In the genomic region with DNA sequence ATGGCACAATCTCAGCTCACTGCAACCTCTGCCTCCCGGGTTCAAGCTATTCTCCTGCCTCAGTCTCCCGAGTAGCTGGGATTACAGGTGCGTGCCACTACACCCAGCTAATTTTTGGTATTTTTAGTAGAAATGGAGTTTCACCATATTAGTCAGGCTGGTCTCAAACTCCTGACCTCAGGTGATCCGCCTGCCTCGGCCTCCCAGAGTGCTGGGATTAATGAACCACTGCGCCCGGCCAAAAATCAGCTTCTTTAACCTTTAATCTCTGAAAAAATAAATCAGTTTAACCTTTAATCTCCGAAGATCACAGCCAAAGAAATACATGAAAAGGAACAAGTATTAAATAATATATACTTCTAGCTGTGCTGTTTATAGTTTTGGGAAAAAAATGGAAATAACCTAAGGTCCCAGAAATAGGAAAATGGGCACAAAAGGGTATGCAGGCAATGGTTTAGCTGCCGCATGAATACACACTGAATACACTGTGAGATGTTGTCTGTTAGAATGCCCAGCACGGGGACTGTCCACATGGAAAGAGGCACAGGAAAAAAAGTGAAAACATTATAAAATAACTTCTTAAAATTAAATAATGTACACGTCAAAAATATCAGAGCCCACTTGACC, we compare ENCODE assay signal across 2 cellular contexts.
TF ChIP-seq lines count a peak whose summit lies in the region.

No MANE protein-coding gene starts in this region.

TF ChIP-seq in A549, 52 proteins besides CTCF, POLR2A, EP300 and RAD21:
- TF ChIP-seq, protein P1, sequence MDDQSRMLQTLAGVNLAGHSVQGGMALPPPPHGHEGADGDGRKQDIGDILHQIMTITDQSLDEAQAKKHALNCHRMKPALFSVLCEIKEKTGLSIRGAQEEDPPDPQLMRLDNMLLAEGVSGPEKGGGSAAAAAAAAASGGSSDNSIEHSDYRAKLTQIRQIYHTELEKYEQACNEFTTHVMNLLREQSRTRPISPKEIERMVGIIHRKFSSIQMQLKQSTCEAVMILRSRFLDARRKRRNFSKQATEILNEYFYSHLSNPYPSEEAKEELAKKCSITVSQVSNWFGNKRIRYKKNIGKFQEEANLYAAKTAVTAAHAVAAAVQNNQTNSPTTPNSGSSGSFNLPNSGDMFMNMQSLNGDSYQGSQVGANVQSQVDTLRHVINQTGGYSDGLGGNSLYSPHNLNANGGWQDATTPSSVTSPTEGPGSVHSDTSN (IDR thresholded peaks at IDR 0.05): no peak
- no peak for TF ChIP-seq FOSB (CRISPR knock-in tag; IDR thresholded peaks at IDR 0.05)
- TF ChIP-seq SREBF2 (IDR thresholded peaks at IDR 0.05): no peak
- TF ChIP-seq, protein P2, sequence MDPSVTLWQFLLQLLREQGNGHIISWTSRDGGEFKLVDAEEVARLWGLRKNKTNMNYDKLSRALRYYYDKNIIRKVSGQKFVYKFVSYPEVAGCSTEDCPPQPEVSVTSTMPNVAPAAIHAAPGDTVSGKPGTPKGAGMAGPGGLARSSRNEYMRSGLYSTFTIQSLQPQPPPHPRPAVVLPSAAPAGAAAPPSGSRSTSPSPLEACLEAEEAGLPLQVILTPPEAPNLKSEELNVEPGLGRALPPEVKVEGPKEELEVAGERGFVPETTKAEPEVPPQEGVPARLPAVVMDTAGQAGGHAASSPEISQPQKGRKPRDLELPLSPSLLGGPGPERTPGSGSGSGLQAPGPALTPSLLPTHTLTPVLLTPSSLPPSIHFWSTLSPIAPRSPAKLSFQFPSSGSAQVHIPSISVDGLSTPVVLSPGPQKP (IDR thresholded peaks at IDR 0.05; ENCODE audit: low read depth, low read length): no peak
- TF ChIP-seq JUN (IDR thresholded peaks at IDR 0.05): no peak
- TF ChIP-seq HOXB5 (CRISPR knock-in tag; IDR thresholded peaks at IDR 0.05): no peak
- no peak for TF ChIP-seq ESRRA (IDR thresholded peaks at IDR 0.05; ENCODE audit: borderline replicate concordance, low read length)
- no peak for TF ChIP-seq KDM1A (IDR thresholded peaks at IDR 0.05; ENCODE audit: low read depth)
- TF ChIP-seq NR3C1 (IDR thresholded peaks at IDR 0.05): no peak
- TF ChIP-seq, protein P3, sequence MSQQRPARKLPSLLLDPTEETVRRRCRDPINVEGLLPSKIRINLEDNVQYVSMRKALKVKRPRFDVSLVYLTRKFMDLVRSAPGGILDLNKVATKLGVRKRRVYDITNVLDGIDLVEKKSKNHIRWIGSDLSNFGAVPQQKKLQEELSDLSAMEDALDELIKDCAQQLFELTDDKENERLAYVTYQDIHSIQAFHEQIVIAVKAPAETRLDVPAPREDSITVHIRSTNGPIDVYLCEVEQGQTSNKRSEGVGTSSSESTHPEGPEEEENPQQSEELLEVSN (IDR thresholded peaks at IDR 0.05; ENCODE audit: borderline replicate concordance, low read depth): no peak
- TF ChIP-seq NPAS2 (CRISPR knock-in tag; IDR thresholded peaks at IDR 0.05; ENCODE audit: borderline replicate concordance): no peak
- TF ChIP-seq ZSCAN20 (CRISPR knock-in tag; IDR thresholded peaks at IDR 0.05): no peak
- TF ChIP-seq CBX8 (IDR thresholded peaks at IDR 0.05): no peak
- TF ChIP-seq GATA3 (IDR thresholded peaks at IDR 0.05; ENCODE audit: borderline replicate concordance): no peak
- no peak for TF ChIP-seq HOXA7 (CRISPR knock-in tag; IDR thresholded peaks at IDR 0.05)
- TF ChIP-seq, protein P4, sequence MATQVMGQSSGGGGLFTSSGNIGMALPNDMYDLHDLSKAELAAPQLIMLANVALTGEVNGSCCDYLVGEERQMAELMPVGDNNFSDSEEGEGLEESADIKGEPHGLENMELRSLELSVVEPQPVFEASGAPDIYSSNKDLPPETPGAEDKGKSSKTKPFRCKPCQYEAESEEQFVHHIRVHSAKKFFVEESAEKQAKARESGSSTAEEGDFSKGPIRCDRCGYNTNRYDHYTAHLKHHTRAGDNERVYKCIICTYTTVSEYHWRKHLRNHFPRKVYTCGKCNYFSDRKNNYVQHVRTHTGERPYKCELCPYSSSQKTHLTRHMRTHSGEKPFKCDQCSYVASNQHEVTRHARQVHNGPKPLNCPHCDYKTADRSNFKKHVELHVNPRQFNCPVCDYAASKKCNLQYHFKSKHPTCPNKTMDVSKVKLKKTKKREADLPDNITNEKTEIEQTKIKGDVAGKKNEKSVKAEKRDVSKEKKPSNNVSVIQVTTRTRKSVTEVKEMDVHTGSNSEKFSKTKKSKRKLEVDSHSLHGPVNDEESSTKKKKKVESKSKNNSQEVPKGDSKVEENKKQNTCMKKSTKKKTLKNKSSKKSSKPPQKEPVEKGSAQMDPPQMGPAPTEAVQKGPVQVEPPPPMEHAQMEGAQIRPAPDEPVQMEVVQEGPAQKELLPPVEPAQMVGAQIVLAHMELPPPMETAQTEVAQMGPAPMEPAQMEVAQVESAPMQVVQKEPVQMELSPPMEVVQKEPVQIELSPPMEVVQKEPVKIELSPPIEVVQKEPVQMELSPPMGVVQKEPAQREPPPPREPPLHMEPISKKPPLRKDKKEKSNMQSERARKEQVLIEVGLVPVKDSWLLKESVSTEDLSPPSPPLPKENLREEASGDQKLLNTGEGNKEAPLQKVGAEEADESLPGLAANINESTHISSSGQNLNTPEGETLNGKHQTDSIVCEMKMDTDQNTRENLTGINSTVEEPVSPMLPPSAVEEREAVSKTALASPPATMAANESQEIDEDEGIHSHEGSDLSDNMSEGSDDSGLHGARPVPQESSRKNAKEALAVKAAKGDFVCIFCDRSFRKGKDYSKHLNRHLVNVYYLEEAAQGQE (IDR thresholded peaks at IDR 0.05): no peak
- TF ChIP-seq RARB (CRISPR knock-in tag; IDR thresholded peaks at IDR 0.05): no peak
- TF ChIP-seq, protein P5, sequence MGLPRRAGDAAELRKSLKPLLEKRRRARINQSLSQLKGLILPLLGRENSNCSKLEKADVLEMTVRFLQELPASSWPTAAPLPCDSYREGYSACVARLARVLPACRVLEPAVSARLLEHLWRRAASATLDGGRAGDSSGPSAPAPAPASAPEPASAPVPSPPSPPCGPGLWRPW (IDR thresholded peaks at IDR 0.05): no peak
- TF ChIP-seq MYC (IDR thresholded peaks at IDR 0.05; ENCODE audit: borderline replicate concordance, low read length): no peak
TF ChIP-seq in A549: peak in this region for 0.

TF ChIP-seq in GM23338, 12 proteins besides CTCF, POLR2A, EP300 and RAD21 (continued from another document):
- TF ChIP-seq, protein P6, sequence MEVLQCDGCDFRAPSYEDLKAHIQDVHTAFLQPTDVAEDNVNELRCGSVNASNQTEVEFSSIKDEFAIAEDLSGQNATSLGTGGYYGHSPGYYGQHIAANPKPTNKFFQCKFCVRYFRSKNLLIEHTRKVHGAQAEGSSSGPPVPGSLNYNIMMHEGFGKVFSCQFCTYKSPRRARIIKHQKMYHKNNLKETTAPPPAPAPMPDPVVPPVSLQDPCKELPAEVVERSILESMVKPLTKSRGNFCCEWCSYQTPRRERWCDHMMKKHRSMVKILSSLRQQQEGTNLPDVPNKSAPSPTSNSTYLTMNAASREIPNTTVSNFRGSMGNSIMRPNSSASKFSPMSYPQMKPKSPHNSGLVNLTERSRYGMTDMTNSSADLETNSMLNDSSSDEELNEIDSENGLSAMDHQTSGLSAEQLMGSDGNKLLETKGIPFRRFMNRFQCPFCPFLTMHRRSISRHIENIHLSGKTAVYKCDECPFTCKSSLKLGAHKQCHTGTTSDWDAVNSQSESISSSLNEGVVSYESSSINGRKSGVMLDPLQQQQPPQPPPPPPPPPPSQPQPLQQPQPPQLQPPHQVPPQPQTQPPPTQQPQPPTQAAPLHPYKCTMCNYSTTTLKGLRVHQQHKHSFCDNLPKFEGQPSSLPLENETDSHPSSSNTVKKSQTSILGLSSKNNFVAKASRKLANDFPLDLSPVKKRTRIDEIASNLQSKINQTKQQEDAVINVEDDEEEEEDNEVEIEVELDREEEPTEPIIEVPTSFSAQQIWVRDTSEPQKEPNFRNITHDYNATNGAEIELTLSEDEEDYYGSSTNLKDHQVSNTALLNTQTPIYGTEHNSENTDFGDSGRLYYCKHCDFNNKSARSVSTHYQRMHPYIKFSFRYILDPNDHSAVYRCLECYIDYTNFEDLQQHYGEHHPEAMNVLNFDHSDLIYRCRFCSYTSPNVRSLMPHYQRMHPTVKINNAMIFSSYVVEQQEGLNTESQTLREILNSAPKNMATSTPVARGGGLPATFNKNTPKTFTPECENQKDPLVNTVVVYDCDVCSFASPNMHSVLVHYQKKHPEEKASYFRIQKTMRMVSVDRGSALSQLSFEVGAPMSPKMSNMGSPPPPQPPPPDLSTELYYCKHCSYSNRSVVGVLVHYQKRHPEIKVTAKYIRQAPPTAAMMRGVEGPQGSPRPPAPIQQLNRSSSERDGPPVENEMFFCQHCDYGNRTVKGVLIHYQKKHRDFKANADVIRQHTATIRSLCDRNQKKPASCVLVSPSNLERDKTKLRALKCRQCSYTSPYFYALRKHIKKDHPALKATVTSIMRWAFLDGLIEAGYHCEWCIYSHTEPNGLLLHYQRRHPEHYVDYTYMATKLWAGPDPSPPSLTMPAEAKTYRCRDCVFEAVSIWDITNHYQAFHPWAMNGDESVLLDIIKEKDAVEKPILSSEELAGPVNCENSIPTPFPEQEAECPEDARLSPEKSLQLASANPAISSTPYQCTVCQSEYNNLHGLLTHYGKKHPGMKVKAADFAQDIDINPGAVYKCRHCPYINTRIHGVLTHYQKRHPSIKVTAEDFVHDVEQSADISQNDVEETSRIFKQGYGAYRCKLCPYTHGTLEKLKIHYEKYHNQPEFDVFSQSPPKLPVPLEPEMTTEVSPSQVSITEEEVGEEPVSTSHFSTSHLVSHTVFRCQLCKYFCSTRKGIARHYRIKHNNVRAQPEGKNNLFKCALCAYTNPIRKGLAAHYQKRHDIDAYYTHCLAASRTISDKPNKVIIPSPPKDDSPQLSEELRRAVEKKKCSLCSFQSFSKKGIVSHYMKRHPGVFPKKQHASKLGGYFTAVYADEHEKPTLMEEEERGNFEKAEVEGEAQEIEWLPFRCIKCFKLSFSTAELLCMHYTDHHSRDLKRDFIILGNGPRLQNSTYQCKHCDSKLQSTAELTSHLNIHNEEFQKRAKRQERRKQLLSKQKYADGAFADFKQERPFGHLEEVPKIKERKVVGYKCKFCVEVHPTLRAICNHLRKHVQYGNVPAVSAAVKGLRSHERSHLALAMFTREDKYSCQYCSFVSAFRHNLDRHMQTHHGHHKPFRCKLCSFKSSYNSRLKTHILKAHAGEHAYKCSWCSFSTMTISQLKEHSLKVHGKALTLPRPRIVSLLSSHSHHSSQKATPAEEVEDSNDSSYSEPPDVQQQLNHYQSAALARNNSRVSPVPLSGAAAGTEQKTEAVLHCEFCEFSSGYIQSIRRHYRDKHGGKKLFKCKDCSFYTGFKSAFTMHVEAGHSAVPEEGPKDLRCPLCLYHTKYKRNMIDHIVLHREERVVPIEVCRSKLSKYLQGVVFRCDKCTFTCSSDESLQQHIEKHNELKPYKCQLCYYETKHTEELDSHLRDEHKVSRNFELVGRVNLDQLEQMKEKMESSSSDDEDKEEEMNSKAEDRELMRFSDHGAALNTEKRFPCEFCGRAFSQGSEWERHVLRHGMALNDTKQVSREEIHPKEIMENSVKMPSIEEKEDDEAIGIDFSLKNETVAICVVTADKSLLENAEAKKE (CRISPR knock-in tag; IDR thresholded peaks at IDR 0.05): no peak
- no peak for TF ChIP-seq POLR2AphosphoS5 (IDR thresholded peaks at IDR 0.05; ENCODE audit: low read depth)
- no peak for TF ChIP-seq STAT1 (IDR thresholded peaks at IDR 0.05; ENCODE audit: unreplicated experiment)
- no peak for TF ChIP-seq EZH2phosphoT487 (IDR thresholded peaks at IDR 0.05; ENCODE audit: unreplicated experiment)
- TF ChIP-seq, protein P7, sequence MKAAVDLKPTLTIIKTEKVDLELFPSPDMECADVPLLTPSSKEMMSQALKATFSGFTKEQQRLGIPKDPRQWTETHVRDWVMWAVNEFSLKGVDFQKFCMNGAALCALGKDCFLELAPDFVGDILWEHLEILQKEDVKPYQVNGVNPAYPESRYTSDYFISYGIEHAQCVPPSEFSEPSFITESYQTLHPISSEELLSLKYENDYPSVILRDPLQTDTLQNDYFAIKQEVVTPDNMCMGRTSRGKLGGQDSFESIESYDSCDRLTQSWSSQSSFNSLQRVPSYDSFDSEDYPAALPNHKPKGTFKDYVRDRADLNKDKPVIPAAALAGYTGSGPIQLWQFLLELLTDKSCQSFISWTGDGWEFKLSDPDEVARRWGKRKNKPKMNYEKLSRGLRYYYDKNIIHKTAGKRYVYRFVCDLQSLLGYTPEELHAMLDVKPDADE (IDR thresholded peaks at IDR 0.05): no peak
- no peak for TF ChIP-seq CREB1 (CRISPR knock-in tag; IDR thresholded peaks at IDR 0.05; ENCODE audit: low read depth)
